8 cellular contexts compared by ENCODE assay signal in the genomic region with DNA sequence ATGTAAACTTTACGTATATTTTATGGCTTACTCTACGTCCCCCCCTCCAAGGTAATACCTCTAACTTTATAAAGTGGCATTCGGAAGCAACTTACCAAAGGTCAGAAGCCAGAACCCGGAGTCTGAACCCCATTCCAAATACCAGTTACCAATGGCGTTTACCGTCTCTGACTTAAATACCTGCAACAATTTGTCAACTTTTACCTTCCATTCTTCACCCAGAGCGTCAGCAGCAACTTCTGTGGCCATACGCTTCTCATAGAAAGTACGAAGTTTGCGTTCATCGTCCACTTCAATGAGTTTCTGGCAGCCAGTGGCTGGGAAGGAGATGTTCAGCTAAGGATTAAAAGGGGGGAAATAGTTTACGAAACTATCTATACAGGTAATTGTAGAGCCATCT. TPM values are rescaled to one million over a fixed set of nuclear protein-coding genes. Genes with fewer than 3 reads are reported as not detected.
DNase-seq lines count a peak whose midpoint lies in the region; ATAC-seq, FAIRE-seq and TF ChIP-seq lines count a peak whose summit lies in the region.

No MANE protein-coding gene starts in this region.

- DNase-seq in GM12892 (ENCODE audit: insufficient read length) = no peak
- DNase-seq in T-helper 17 cell = no peak
- no peak for DNase-seq in fibroblast of lung (ENCODE audit: low read depth in 2 of 2)
- no peak for DNase-seq in NCI-H526 (lab: John Stamatoyannopoulos, UW)
- DNase-seq in UCSD-AML1 (lab: John Stamatoyannopoulos, UW; ENCODE audit: unreplicated experiment) = no peak
- DNase-seq in OCI-M2 (lab: John Stamatoyannopoulos, UW; ENCODE audit: unreplicated experiment) = no peak

- no peaks in the 10 kb centered on the region for H3K9me3 ChIP-seq in T-helper 17 cell (ENCODE audit: control insufficient read depth, low read length, poor library complexity, severe bottlenecking)
- no peaks in the 10 kb centered on the region for H3K9me3 ChIP-seq in fibroblast of lung (ENCODE audit: control insufficient read depth, insufficient read depth, low read depth, low read length)

- ATAC-seq in T-helper 17 cell (no peak), GM18873 (IDR thresholded peaks at IDR 0.05; ENCODE audit: low FRiP score, unreplicated experiment) (no peak)

- H3K36me3 ChIP-seq in fibroblast of lung (ENCODE audit: control insufficient read depth, insufficient read depth, low read length) = peaks cover 7% of the 10 kb centered on the region
- H3K36me3 ChIP-seq in rectal smooth muscle tissue (ENCODE audit: control insufficient read depth, insufficient read depth, low read length) = peaks cover 20% of the 10 kb centered on the region

- H3K27ac ChIP-seq in fibroblast of lung (ENCODE audit: insufficient read depth, low read length) = peak overlapping the region; percentile 91
- H3K27ac ChIP-seq in rectal smooth muscle tissue (ENCODE audit: low read depth, low read length) = peak overlapping the region; percentile 92

- H3K27me3 Mint-ChIP-seq in T-helper 17 cell = no peaks in the 10 kb centered on the region

- peak overlapping the region; percentile 85 for H3K4me2 ChIP-seq in fibroblast of lung (ENCODE audit: extremely low read depth, insufficient read depth, low read length)

- H3K4me1 ChIP-seq in fibroblast of lung (ENCODE audit: control insufficient read depth, extremely low read depth, insufficient read depth, low read length) (peaks cover 2% of the 10 kb centered on the region), rectal smooth muscle tissue (ENCODE audit: control insufficient read depth, insufficient read depth, low read length) (peaks cover 3% of the 10 kb centered on the region)

- peaks cover 14% of the 10 kb centered on the region for H3K36me3 Mint-ChIP-seq in T-helper 17 cell (ENCODE audit: low read depth)

- H3K9ac ChIP-seq in fibroblast of lung (ENCODE audit: insufficient read depth, low read length) (peak overlapping the region; percentile 93), rectal smooth muscle tissue (ENCODE audit: low read length) (peak overlapping the region; percentile 72)

- no peak for TF ChIP-seq POLR2A in GM12892 (IDR thresholded peaks at IDR 0.05; ENCODE audit: low read depth, low read length)

- no peak for TF ChIP-seq CTCF in fibroblast of lung (conservative IDR thresholded peaks at IDR 0.05 in 1 of 2, IDR thresholded peaks at IDR 0.05 in 1 of 2; ENCODE audit: low read depth in 1 of 2, low read length in 2 of 2)

- FAIRE-seq in GM12892 (lab: Jason Lieb, UNC) = peak; percentile 38

- H2AFZ ChIP-seq in fibroblast of lung (ENCODE audit: low read length) = no peak overlapping the region

- H3K27me3 ChIP-seq in fibroblast of lung (ENCODE audit: control insufficient read depth, insufficient read depth, low read length) (no peaks in the 10 kb centered on the region), rectal smooth muscle tissue (ENCODE audit: control insufficient read depth, insufficient read depth, low read length) (no peaks in the 10 kb centered on the region)

- H3K27ac Mint-ChIP-seq in T-helper 17 cell = peak overlapping the region; percentile 99

- H3K79me2 ChIP-seq in fibroblast of lung (ENCODE audit: control insufficient read depth, insufficient read depth, low read length) = peaks cover 31% of the 10 kb centered on the region

- H3K4me3 Mint-ChIP-seq in T-helper 17 cell = peak overlapping the region; percentile 98

- peak overlapping the region; percentile 78 to 94 (median 88) for H3K4me3 ChIP-seq in fibroblast of lung (replicated peaks in 1 of 4; ENCODE audit: control extremely low read depth in 1 of 4, insufficient read depth in 1 of 4, low read depth in 3 of 4, low read length in 4 of 4)
- peak overlapping the region; percentile 83 for H3K4me3 ChIP-seq in rectal smooth muscle tissue (ENCODE audit: low read length)

- H4K20me1 ChIP-seq in fibroblast of lung (ENCODE audit: control insufficient read depth, extremely low read depth, insufficient read depth, low read length) = no peaks in the 10 kb centered on the region

- peaks cover 40% of the 10 kb centered on the region for H3K4me1 Mint-ChIP-seq in T-helper 17 cell

RNA-seq across cellular contexts. Expression of a gene that starts 0.8 kb away (rescaled TPM):
- 6,811 TPM for polyA plus RNA-seq in GM12892 (2012; ENCODE audit: missing spikeins)
- total RNA-seq in T-helper 17 cell (1,000 to 10,000 TPM; 3,083 to 3,236 TPM), fibroblast of lung (1,988 and 2,298 TPM in 2 replicates)
- polyA plus RNA-seq in fibroblast of lung = 2,016 and 2,044 TPM in 2 replicates
- polyA plus RNA-seq in fibroblast of lung (2012) = 1,945 and 2,138 TPM in 2 replicates
- 179 and 228 TPM in 2 replicates for polyA minus RNA-seq in fibroblast of lung (ENCODE audit: low replicate concordance)

RNA-seq across cellular contexts. Expression of a gene that starts 29.5 kb away (rescaled TPM):
- 3.1 TPM for polyA plus RNA-seq in GM12892 (2012; ENCODE audit: missing spikeins)
- 1 to 10 TPM; 1.8 to 7.8 TPM for total RNA-seq in T-helper 17 cell
- 2.6 and 4.5 TPM in 2 replicates for total RNA-seq in fibroblast of lung
- polyA plus RNA-seq in fibroblast of lung = 1.2 and 1.5 TPM in 2 replicates
- polyA plus RNA-seq in fibroblast of lung (2012) = 0.34 and 0.48 TPM in 2 replicates
- polyA minus RNA-seq in fibroblast of lung (ENCODE audit: low replicate concordance) = 2.7 and 4.2 TPM in 2 replicates
